ENCODE assay signal across 11 cellular contexts in the genomic region with DNA sequence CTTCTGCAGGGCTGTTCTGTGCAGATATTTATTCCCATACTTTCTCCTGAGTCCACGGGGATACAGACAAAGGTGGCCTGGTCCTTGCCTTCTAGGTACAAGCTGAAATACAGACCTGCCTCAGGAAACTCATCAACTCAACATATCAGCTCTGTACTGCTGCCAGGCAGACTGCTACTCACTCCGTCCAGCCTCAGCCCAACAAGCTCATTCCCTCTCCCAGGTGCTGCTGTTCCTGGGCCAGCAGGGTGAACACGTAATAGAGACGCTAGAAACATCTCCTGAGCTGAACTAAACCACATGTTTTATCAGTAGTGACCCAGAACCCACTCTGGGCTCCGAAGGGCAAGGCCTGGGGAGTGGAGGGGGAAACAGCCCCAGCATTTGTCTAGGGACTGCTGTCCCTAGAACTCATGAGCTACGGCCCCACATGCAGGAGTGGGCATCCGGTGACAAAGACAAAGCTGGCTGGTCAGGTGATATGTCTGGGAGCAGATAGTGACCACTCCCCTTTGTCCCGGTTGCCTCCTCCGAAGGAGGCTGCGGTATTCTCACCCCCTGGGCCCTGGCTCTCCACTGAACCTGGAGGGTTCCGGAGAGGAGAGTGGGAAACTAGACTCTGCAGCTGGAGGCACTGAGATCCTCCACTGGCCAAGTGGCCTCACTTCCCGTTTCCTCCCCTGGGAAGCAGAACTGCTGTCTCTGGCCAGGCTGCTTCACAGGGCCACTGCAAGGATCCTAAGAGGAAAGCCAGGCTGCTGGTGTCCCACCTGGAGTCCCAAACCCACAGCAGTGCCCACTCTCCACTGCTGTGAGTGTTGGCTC.
DNase-seq lines count a peak whose midpoint lies in the region; ATAC-seq and TF ChIP-seq lines count a peak whose summit lies in the region.
"Had no signal": no experiment of that assay in that cellular context is flagged by ENCODE, and none has a peak within 500 bp of the region (broad histone marks: within the 10 kb centered on the region; RNA-seq: fewer than 3 reads in every experiment).

No MANE protein-coding gene starts in this region.

- POLR2A ChIA-PET in activated CD4-positive, alpha-beta T cell treated with anti-CD3 and anti-CD28 coated beads, Interleukin-2, amount 10 ng/mL, durations not matched to agents 7 days and 5 days (lab: Charles Lee), result no interaction called here

- peak overlapping the region; percentile 25 to 32 for H3K27ac ChIP-seq in breast epithelium
- peak overlapping the region; percentile 3 to 23 for H3K27ac ChIP-seq in lung (ENCODE audit: low read depth in 1 of 2, low read length in 1 of 2)
- H3K27ac ChIP-seq in tibial nerve, result peak overlapping the region; percentile 79 to 95 (median 92)
- H3K27ac ChIP-seq: A549, SK-N-MC had no signal

- ATAC-seq in lung (ENCODE audit: insufficient read depth, low FRiP score) (no peak), GM19023 (IDR thresholded peaks at IDR 0.05; ENCODE audit: unreplicated experiment) (no peak), GM21528 (IDR thresholded peaks at IDR 0.05; ENCODE audit: low FRiP score, unreplicated experiment) (no peak)

- no peaks in the 10 kb centered on the region for H3K9me3 Mint-ChIP-seq in activated CD4-positive, alpha-beta T cell treated with anti-CD3 and anti-CD28 coated beads, Interleukin-2, amount 10 ng/mL, durations not matched to agents 7 days and 5 days

- no peak for TF ChIP-seq EP300 in tibial nerve (IDR thresholded peaks at IDR 0.05)

- peaks cover 55% of the 10 kb centered on the region for H3K4me1 Mint-ChIP-seq in activated CD4-positive, alpha-beta T cell treated with anti-CD3 and anti-CD28 coated beads, Interleukin-2, amount 10 ng/mL, durations not matched to agents 7 days and 5 days

- no peaks in the 10 kb centered on the region for H3K36me3 ChIP-seq in breast epithelium
- H3K36me3 ChIP-seq in lung (ENCODE audit: control insufficient read depth in 2 of 2, insufficient read depth in 2 of 2, low read length in 2 of 2), result peaks cover 0 to 5% of the 10 kb centered on the region in 2 donors
- H3K36me3 ChIP-seq in tibial nerve, result peaks cover 0 to 9% (median 0%) of the 10 kb centered on the region in 3 donors

- no peak for TF ChIP-seq CTCF in breast epithelium (IDR thresholded peaks at IDR 0.05)
- no peak for TF ChIP-seq CTCF in lung (IDR thresholded peaks at IDR 0.05; ENCODE audit: control extremely low read depth, extremely low read depth)
- no peak for TF ChIP-seq CTCF in tibial nerve (IDR thresholded peaks at IDR 0.05)

- peak overlapping the region; percentile 65 for H3K27ac Mint-ChIP-seq in activated CD4-positive, alpha-beta T cell treated with anti-CD3 and anti-CD28 coated beads, Interleukin-2, amount 10 ng/mL, durations not matched to agents 7 days and 5 days

- CTCF ChIA-PET in activated CD4-positive, alpha-beta T cell treated with anti-CD3 and anti-CD28 coated beads, Interleukin-2, amount 10 ng/mL, durations not matched to agents 7 days and 5 days (lab: Charles Lee), result interaction anchor here (0.5 to 3.2 kb wide), 5 partner anchors 9 to 143 kb away, joined by 3 to 10 read pairs (median 4); no protein-coding TSS in a partner anchor

- peaks cover 10% of the 10 kb centered on the region for H3K36me3 Mint-ChIP-seq in activated CD4-positive, alpha-beta T cell treated with anti-CD3 and anti-CD28 coated beads, Interleukin-2, amount 10 ng/mL, durations not matched to agents 7 days and 5 days (ENCODE audit: low read depth)

- H3K4me3 Mint-ChIP-seq in activated CD4-positive, alpha-beta T cell treated with anti-CD3 and anti-CD28 coated beads, Interleukin-2, amount 10 ng/mL, durations not matched to agents 7 days and 5 days, result no peak overlapping the region

- H3K9me3 ChIP-seq in breast epithelium (no peaks in the 10 kb centered on the region), lung (ENCODE audit: control insufficient read depth in 2 of 2, insufficient read depth in 1 of 2, low read length in 1 of 2) (no peaks in the 10 kb centered on the region), tibial nerve (no peaks in the 10 kb centered on the region)
- H3K9me3 ChIP-seq: A549 had no signal

- DNase-seq in activated CD4-positive, alpha-beta T cell treated with anti-CD3 and anti-CD28 coated beads, Interleukin-2, amount 10 ng/mL, durations not matched to agents 7 days and 5 days, result no peak
- DNase-seq in activated CD4-positive, alpha-beta T cell treated with anti-CD3 and anti-CD28 coated beads, Interleukin-2, amount 50 U/mL, for 1 hour, result no peak
- DNase-seq in breast epithelium (ENCODE audit: low spot score in 2 of 2) (no peak), lung (ENCODE audit: low spot score) (no peak), tibial nerve (ENCODE audit: low spot score in 2 of 2) (no peak), GOT3 (lab: John Stamatoyannopoulos, UW) (no peak)
- DNase-seq: stimulated activated CD4-positive, alpha-beta T cell treated with anti-CD3 and anti-CD28 coated beads, Interleukin-1b, Interleukin-23, amount 100 ng/mL, for 48 hours had no signal

- intact Hi-C loops in breast epithelium (cut with DNase I; ENCODE audit: low total_unique reads), result no loop called here

- H3K4me3 ChIP-seq in breast epithelium, result no peak overlapping the region
- H3K4me3 ChIP-seq in lung, result no peak overlapping the region
- no peak overlapping the region for H3K4me3 ChIP-seq in tibial nerve
- H3K4me3 ChIP-seq: A549, SK-N-MC had no signal

- TF ChIP-seq POLR2A in breast epithelium (IDR thresholded peaks at IDR 0.05) (no peak), tibial nerve (IDR thresholded peaks at IDR 0.05) (no peak)

- H3K27me3 ChIP-seq in breast epithelium (no peaks in the 10 kb centered on the region), lung (ENCODE audit: control insufficient read depth, insufficient read depth) (no peaks in the 10 kb centered on the region), tibial nerve (no peaks in the 10 kb centered on the region)

- WGBS in lung, 2 donors, result 69 to 74% methylated on average over 12 of the region's 12 CpGs
- 52 to 59% methylated on average over 9 to 12 of the region's 12 CpGs for WGBS in tibial nerve, 2 donors

- H3K4me1 ChIP-seq in breast epithelium, result peaks cover 7 to 44% of the 10 kb centered on the region in 2 donors
- H3K4me1 ChIP-seq in lung (ENCODE audit: control insufficient read depth in 2 of 2, insufficient read depth in 2 of 2, low read length in 2 of 2), result peaks cover 19 to 41% of the 10 kb centered on the region in 2 donors
- H3K4me1 ChIP-seq in tibial nerve, result peaks cover 3 to 95% (median 82%) of the 10 kb centered on the region in 4 donors

- H3K27me3 Mint-ChIP-seq in activated CD4-positive, alpha-beta T cell treated with anti-CD3 and anti-CD28 coated beads, Interleukin-2, amount 10 ng/mL, durations not matched to agents 7 days and 5 days, result no peaks in the 10 kb centered on the region

Comparison
In these comparisons a context has a peak if more than half of its experiments do, and no peak if none do; other contexts are left out.
1. H3K27ac ChIP-seq: peak in every context shown above with its lines; median percentile 92 in tibial nerve; 28 in breast epithelium; 13 in lung.